In genomic region chr2:96874099-96874831, GRCh38 we compare ENCODE assay signal across 8 cellular contexts. TPM values are rescaled to one million over a fixed set of nuclear protein-coding genes. Genes with fewer than 3 reads are reported as not detected.
DNase-seq lines count a peak whose midpoint lies in the region; ATAC-seq and TF ChIP-seq lines count a peak whose summit lies in the region.

No MANE protein-coding gene starts in this region.

- H3K79me2 ChIP-seq in hepatocyte, result peaks cover 4% of the 10 kb centered on the region

- ATAC-seq in HG03460 (IDR thresholded peaks at IDR 0.05; ENCODE audit: unreplicated experiment), result peak; percentile 41

- no peaks in the 10 kb centered on the region for H3K27me3 ChIP-seq in hepatocyte

- H3K27ac ChIP-seq in hepatocyte, result peak overlapping the region; percentile 31

- peaks cover 33% of the 10 kb centered on the region for H3K4me1 ChIP-seq in hepatocyte (ENCODE audit: insufficient read depth)

- 63% methylated on average over 19 of the region's 19 CpGs for WGBS in hepatocyte (ENCODE audit: low lambda C conversion rate, missing lambda C conversion rate)

- no peaks in the 10 kb centered on the region for H3K9me3 ChIP-seq in hepatocyte (ENCODE audit: low read depth)

- H3K4me2 ChIP-seq in hepatocyte, result no peak overlapping the region

- no peaks in the 10 kb centered on the region for H4K20me1 ChIP-seq in hepatocyte (ENCODE audit: insufficient read depth, poor library complexity, severe bottlenecking)

- H3K36me3 ChIP-seq in hepatocyte (replicated peaks; ENCODE audit: insufficient read depth, low read depth), result no peaks in the 10 kb centered on the region

- no peak overlapping the region for H3K4me3 ChIP-seq in hepatocyte

- peak; percentile 32 for DNase-seq in stimulated activated CD4-positive, alpha-beta T cell treated with anti-CD3 and anti-CD28 coated beads, Interleukin-1b, Interleukin-23, amount 100 ng/mL, for 48 hours
- DNase-seq in stimulated activated CD4-positive, alpha-beta T cell treated with anti-CD3 and anti-CD28 coated beads, Interleukin-4, amount 100 ng/mL, for 4 hours, result no peak
- DNase-seq in hepatocyte (ENCODE audit: low spot score) (no peak), NAMALWA (ENCODE audit: low spot score) (no peak), DMS153 (lab: John Stamatoyannopoulos, UW) (no peak), GOT3 (lab: John Stamatoyannopoulos, UW) (no peak), HCEC 1CT (no peak)

- no peaks in the 10 kb centered on the region for H3K9me2 ChIP-seq in hepatocyte (replicated peaks; ENCODE audit: insufficient read depth)

- no peak overlapping the region for H2AFZ ChIP-seq in hepatocyte

- no peak for TF ChIP-seq CTCF in hepatocyte (IDR thresholded peaks at IDR 0.05; ENCODE audit: poor library complexity)

RNA-seq across cellular contexts. Expression of gene SEMA4C, which starts 4.4 kb away (rescaled TPM):
- 30.2 and 37.5 TPM in 2 replicates for total RNA-seq in hepatocyte
- 28.6 and 33.4 TPM in 2 replicates for polyA plus RNA-seq in hepatocyte

RNA-seq across cellular contexts. Expression of gene ANKRD39, which starts 16.4 kb away (rescaled TPM):
- 9.0 and 13.6 TPM in 2 replicates for total RNA-seq in hepatocyte
- 25.6 and 34.9 TPM in 2 replicates for polyA plus RNA-seq in hepatocyte

RNA-seq across cellular contexts. Expression of gene ANKRD23, which starts 30.4 kb away (rescaled TPM):
- 1.8 and 2.0 TPM in 2 replicates for total RNA-seq in hepatocyte
- polyA plus RNA-seq in hepatocyte, result 4.4 and 4.7 TPM in 2 replicates

RNA-seq across cellular contexts. Expression of gene CNNM3, which starts 58.2 kb away (rescaled TPM):
- total RNA-seq in hepatocyte, result 17.0 and 17.1 TPM in 2 replicates
- 23.7 and 25.8 TPM in 2 replicates for polyA plus RNA-seq in hepatocyte
